13 cellular contexts compared by ENCODE assay signal in genomic region chr6:70547905-70548304, GRCh38. TPM values are rescaled to one million over a fixed set of nuclear protein-coding genes. Genes with fewer than 3 reads are reported as not detected.
A peak's percentile ranks its signal among the peaks of the same experiment; 100 is the strongest.
DNase-seq lines count a peak whose midpoint lies in the region; ATAC-seq and TF ChIP-seq lines count a peak whose summit lies in the region.
"Had no signal": no experiment of that assay in that cellular context is flagged by ENCODE, and none has a peak within 500 bp of the region (broad histone marks: within the 10 kb centered on the region; RNA-seq: fewer than 3 reads in every experiment).

No MANE protein-coding gene starts in this region.

- H3K36me3 ChIP-seq in HUES48 (ENCODE audit: control insufficient read depth, insufficient read depth, low read length) (0 out of 2 replicates have a peak, but pooled peaks cover 2% of the 10 kb centered on the region), heart right ventricle (peaks cover 0 to 29% (median 6%) of the 10 kb centered on the region in 9 donors), gastrocnemius medialis (no peaks in the 10 kb centered on the region)
- H3K36me3 ChIP-seq: HAP-1 had no signal

- H3K27me3 ChIP-seq in HUES48 (ENCODE audit: control insufficient read depth, insufficient read depth, low read length) (no peaks in the 10 kb centered on the region), heart right ventricle (no peaks in the 10 kb centered on the region), gastrocnemius medialis (no peaks in the 10 kb centered on the region)

- H3K4me1 ChIP-seq in HUES48 (ENCODE audit: control insufficient read depth, insufficient read depth, low read length) (peaks cover 22% of the 10 kb centered on the region), heart right ventricle (peaks cover 0 to 5% (median 0%) of the 10 kb centered on the region in 9 donors), gastrocnemius medialis (peaks cover 0 to 19% of the 10 kb centered on the region in 2 donors)

- intact Hi-C loops in heart right ventricle (cut with DNase I) (loop anchor here in 8 of 10 donors (1.0 to 10.0 kb wide), 6 partner anchors 139 to 407 kb away; partner anchors contain the start of gene B3GAT2 (in 2 of the 8)), gastrocnemius medialis (cut with DNase I; ENCODE audit: low total_unique reads) (loop anchor here (1.0 kb wide), 2 partner anchors 138 to 336 kb away; no protein-coding TSS in a partner anchor)

- TF ChIP-seq CTCF in heart right ventricle (IDR thresholded peaks at IDR 0.05) (no peak), gastrocnemius medialis (IDR thresholded peaks at IDR 0.05 in 4 of 5, conservative IDR thresholded peaks at IDR 0.05 in 1 of 5) (no peak)

- in situ Hi-C loops in gastrocnemius medialis (cut with MboI; ENCODE audit: low sequenced_read_pairs in 4 of 4), result loop anchor here in 3 of 4 donors (10.0 to 25.0 kb wide), 2 partner anchors 337 to 339 kb away; no protein-coding TSS in a partner anchor

- 49 to 61% methylated on average over 3 of the region's 3 CpGs for WGBS in heart right ventricle, 2 donors

- no peaks in the 10 kb centered on the region for H3K9me3 ChIP-seq in HUES48 (ENCODE audit: control insufficient read depth, insufficient read depth, low read length)
- no peaks in the 10 kb centered on the region for H3K9me3 ChIP-seq in heart right ventricle
- H3K9me3 ChIP-seq in gastrocnemius medialis, result no peaks in the 10 kb centered on the region
- H3K9me3 ChIP-seq: HAP-1 had no signal

- H3K27ac ChIP-seq in HUES48 (ENCODE audit: low read depth, low read length) (peak overlapping the region; percentile 54), heart right ventricle (no peak overlapping the region), gastrocnemius medialis (peak overlapping the region; percentile 10 to 70 (median 46))
- H3K27ac ChIP-seq: HL-60 had no signal

- ATAC-seq in heart right ventricle (peak in 7 of 8 donors; percentile 32 to 80 (median 65)), gastrocnemius medialis (peak; percentile 20 to 51), GM21360 (IDR thresholded peaks at IDR 0.05; ENCODE audit: unreplicated experiment) (no peak)

- H3K4me3 ChIP-seq in HUES48 (ENCODE audit: low read depth, low read length) (no peak overlapping the region), heart right ventricle (no peak overlapping the region), gastrocnemius medialis (no peak overlapping the region)
- H3K4me3 ChIP-seq: GM12878, HAP-1 had no signal

- TF ChIP-seq POLR2A in gastrocnemius medialis (IDR thresholded peaks at IDR 0.05), result no peak

- no peak overlapping the region for H3K9ac ChIP-seq in HUES48 (ENCODE audit: low read depth, low read length)

- DNase-seq in EH (ENCODE audit: low read depth) (peak; percentile 9), heart right ventricle (no peak), gastrocnemius medialis (no peak), NCI-H146 treated with DMSO at 0.1 percent for 48 hours (lab: John Stamatoyannopoulos, UW; ENCODE audit: unreplicated experiment) (no peak)
- DNase-seq in activated CD8-positive, alpha-beta memory T cell treated with anti-CD3 and anti-CD28 coated beads for 24 hours, result no peak
- DNase-seq: Calu3; CD4-positive, alpha-beta T cell; DMS 273 treated with DMSO at 0.1 percent for 48 hours had no signal

RNA-seq across cellular contexts. Expression of gene SDHAF4, which starts 18.8 kb away (rescaled TPM):
- total RNA-seq in heart right ventricle, result 10 to 100 TPM; 10.9 to 21.3 (median 17.7) TPM
- 10 to 100 TPM in 1 of 2 donors, 1 to 10 TPM in 1; 6.2 to 26.8 TPM for polyA plus RNA-seq in heart right ventricle
- 10 to 100 TPM in 1 of 4 donors, 1 to 10 TPM in 3; 2.6 to 10.0 (median 6.2) TPM for total RNA-seq in gastrocnemius medialis

Comparison
In these comparisons a context has a peak if more than half of its experiments do, and no peak if none do; other contexts are left out.
1. H3K27ac ChIP-seq: peak in HUES48 (single experiment) and gastrocnemius medialis (4 of 4); none in heart right ventricle (0 of 10).